In genomic region chr6:142232206-142233044, GRCh38 we compare ENCODE assay signal across 8 cellular contexts.
DNase-seq lines count a peak whose midpoint lies in the region; ATAC-seq and TF ChIP-seq lines count a peak whose summit lies in the region.
"Not testable (repeated sequence)": the region's sequence is repeated elsewhere in the genome, so short reads cannot be mapped to it uniquely, and the experiment has no call there.

No MANE protein-coding gene starts in this region.

- not testable (repeated sequence) for H3K27ac Mint-ChIP-seq in CD14-positive monocyte

- not testable (repeated sequence) for H3K27me3 ChIP-seq in lung (ENCODE audit: control insufficient read depth, insufficient read depth)

- peak; percentile 28 for TF ChIP-seq CTCF in CD14-positive monocyte (IDR thresholded peaks at IDR 0.05)
- TF ChIP-seq CTCF in lung (IDR thresholded peaks at IDR 0.05; ENCODE audit: control extremely low read depth, extremely low read depth) = not testable (repeated sequence)

- H3K4me1 ChIP-seq in lung (ENCODE audit: control insufficient read depth in 2 of 2, insufficient read depth in 2 of 2, low read length in 2 of 2) = not testable (repeated sequence)

- H3K36me3 ChIP-seq in lung (ENCODE audit: control insufficient read depth in 2 of 2, insufficient read depth in 2 of 2, low read length in 2 of 2) = not testable (repeated sequence)

- H3K27me3 Mint-ChIP-seq in CD14-positive monocyte (ENCODE audit: low read depth in 3 of 3) = not testable (repeated sequence)

- H3K4me1 Mint-ChIP-seq in CD14-positive monocyte = not testable (repeated sequence)

- DNase-seq in CD14-positive monocyte (ENCODE audit: low spot score) = not testable (repeated sequence)
- DNase-seq in NCI-H1092 (lab: John Stamatoyannopoulos, UW) = peak; percentile 36
- DNase-seq in SHP77 (lab: John Stamatoyannopoulos, UW) = peak; percentile 76 to 80
- peak; percentile 27 for DNase-seq in activated T-cell treated with anti-CD3 and anti-CD28 coated beads for 48 hours (ENCODE audit: low read depth)
- DNase-seq in effector CD8-positive, alpha-beta T cell (lab: John Stamatoyannopoulos, UW) = peak; percentile 23
- DNase-seq in lung (ENCODE audit: low spot score) = peak; percentile 33
- DNase-seq in stimulated activated CD4-positive, alpha-beta T cell treated with anti-CD3 and anti-CD28 coated beads, Interleukin-4, amount 100 ng/mL, for 24 hours = peak; percentile 12

- ATAC-seq in GM21447 (IDR thresholded peaks at IDR 0.05; ENCODE audit: unreplicated experiment) = peak; percentile 69
- not testable (repeated sequence) for ATAC-seq in lung (ENCODE audit: insufficient read depth, low FRiP score)

- intact Hi-C loops in CD14-positive monocyte (cut with micrococcal nuclease) = not testable (repeated sequence)

- H3K4me3 ChIP-seq in lung = not testable (repeated sequence)

- H3K9me3 ChIP-seq in lung (ENCODE audit: control insufficient read depth in 2 of 2, insufficient read depth in 1 of 2, low read length in 1 of 2) = not testable (repeated sequence)

- not testable (repeated sequence) for H3K36me3 Mint-ChIP-seq in CD14-positive monocyte

- H3K9me3 Mint-ChIP-seq in CD14-positive monocyte = peaks cover 0 to 14% (median 3%) of the 10 kb centered on the region in 7 donors

- not testable (repeated sequence) for H3K27ac ChIP-seq in lung (ENCODE audit: low read depth in 1 of 2, low read length in 1 of 2)

- peak overlapping the region; percentile 50 to 71 for H3K4me3 Mint-ChIP-seq in CD14-positive monocyte

- 15 to 28% methylated on average over 12 of the region's 12 CpGs for WGBS in lung, 2 donors
